In the genomic region with DNA sequence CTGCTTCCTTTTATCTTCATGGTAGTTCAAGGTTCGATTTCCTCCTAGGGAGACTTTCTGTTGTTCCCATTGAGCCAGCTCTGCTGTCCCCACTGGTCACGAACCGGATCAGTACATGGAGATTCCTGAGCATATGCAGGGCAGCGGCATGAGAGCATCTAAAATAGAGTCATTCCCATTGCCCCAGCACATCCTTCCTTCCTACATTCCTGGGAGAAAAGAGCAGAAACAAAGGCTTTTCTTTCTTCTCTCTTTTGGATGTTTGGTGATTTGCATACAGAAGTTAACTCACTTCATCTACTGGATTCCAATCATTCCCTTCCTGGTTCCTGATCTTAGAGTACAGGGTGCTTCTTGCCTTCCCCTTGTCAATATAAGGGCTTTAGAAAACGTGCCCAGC, we compare ENCODE assay signal across 1 cellular context.
TF ChIP-seq lines count a peak whose summit lies in the region.

No MANE protein-coding gene starts in this region.

TF ChIP-seq in IMR-90, 13 proteins besides CTCF, POLR2A, EP300 and RAD21 (continued from another document):
- TF ChIP-seq, protein P1, sequence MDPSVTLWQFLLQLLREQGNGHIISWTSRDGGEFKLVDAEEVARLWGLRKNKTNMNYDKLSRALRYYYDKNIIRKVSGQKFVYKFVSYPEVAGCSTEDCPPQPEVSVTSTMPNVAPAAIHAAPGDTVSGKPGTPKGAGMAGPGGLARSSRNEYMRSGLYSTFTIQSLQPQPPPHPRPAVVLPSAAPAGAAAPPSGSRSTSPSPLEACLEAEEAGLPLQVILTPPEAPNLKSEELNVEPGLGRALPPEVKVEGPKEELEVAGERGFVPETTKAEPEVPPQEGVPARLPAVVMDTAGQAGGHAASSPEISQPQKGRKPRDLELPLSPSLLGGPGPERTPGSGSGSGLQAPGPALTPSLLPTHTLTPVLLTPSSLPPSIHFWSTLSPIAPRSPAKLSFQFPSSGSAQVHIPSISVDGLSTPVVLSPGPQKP (IDR thresholded peaks at IDR 0.05; ENCODE audit: borderline replicate concordance, low read depth, low read length): no peak
- TF ChIP-seq CHD1 (IDR thresholded peaks at IDR 0.05; ENCODE audit: low read depth, low read length) (no peak), RFX5 (IDR thresholded peaks at IDR 0.05; ENCODE audit: low read depth, low read length) (no peak)
